Comparison of ENCODE assay signal across 2 cellular contexts in genomic region chr1:56339786-56340465, GRCh38.
TF ChIP-seq lines count a peak whose summit lies in the region.

No MANE protein-coding gene starts in this region.

TF ChIP-seq in IMR-90, 13 proteins besides CTCF, POLR2A, EP300 and RAD21:
- TF ChIP-seq MAFK (IDR thresholded peaks at IDR 0.05; ENCODE audit: low read depth, low read length), result no peak

TF ChIP-seq in H1, 55 proteins besides CTCF, POLR2A, EP300 and RAD21:
- no peak for TF ChIP-seq CBX5 (IDR thresholded peaks at IDR 0.05; ENCODE audit: low read depth, low read length)
- TF ChIP-seq SP2 (IDR thresholded peaks at IDR 0.05; ENCODE audit: low read length), result no peak
- no peak for TF ChIP-seq HDAC2 (IDR thresholded peaks at IDR 0.05; ENCODE audit: borderline replicate concordance in 1 of 2, low read depth in 2 of 2, low read length in 2 of 2)
- no peak for TF ChIP-seq CREB1 (IDR thresholded peaks at IDR 0.05)
- no peak for TF ChIP-seq HDAC6 (IDR thresholded peaks at IDR 0.05; ENCODE audit: low read depth, low read length)
- no peak for TF ChIP-seq FOSL1 (IDR thresholded peaks at IDR 0.05; ENCODE audit: insufficient read depth, low read depth, low read length)
- TF ChIP-seq KDM5A (IDR thresholded peaks at IDR 0.05; ENCODE audit: low read length), result no peak
- TF ChIP-seq RNF2 (IDR thresholded peaks at IDR 0.05; ENCODE audit: borderline replicate concordance, low read depth, low read length, missing control alignments, poor library complexity, severe bottlenecking), result no peak
- no peak for TF ChIP-seq TCF12 (IDR thresholded peaks at IDR 0.05; ENCODE audit: low read depth, low read length)
- TF ChIP-seq SAP30 (IDR thresholded peaks at IDR 0.05; ENCODE audit: insufficient read depth, insufficient replicate concordance, low read length), result no peak
- no peak for TF ChIP-seq NANOG (IDR thresholded peaks at IDR 0.05; ENCODE audit: insufficient read depth, low read depth, low read length, poor library complexity, severe bottlenecking)
- no peak for TF ChIP-seq SIN3A (conservative IDR thresholded peaks at IDR 0.05 in 1 of 2, IDR thresholded peaks at IDR 0.05 in 1 of 2; ENCODE audit: low read depth in 1 of 2, low read length in 2 of 2)
- TF ChIP-seq BACH1 (IDR thresholded peaks at IDR 0.05; ENCODE audit: low read length), result no peak
- no peak for TF ChIP-seq SP1 (IDR thresholded peaks at IDR 0.05; ENCODE audit: low read depth, low read length)
- no peak for TF ChIP-seq RBBP5 (IDR thresholded peaks at IDR 0.05; ENCODE audit: borderline replicate concordance, low read depth, low read length)
- no peak for TF ChIP-seq CTBP2 (IDR thresholded peaks at IDR 0.05; ENCODE audit: borderline replicate concordance, insufficient read depth, insufficient read length, low read length)
